22 cellular contexts compared by ENCODE assay signal in genomic region chr9:122348288-122348777, GRCh38. TPM values are rescaled to one million over a fixed set of nuclear protein-coding genes. Genes with fewer than 3 reads are reported as not detected.
DNase-seq lines count a peak whose midpoint lies in the region; ATAC-seq and TF ChIP-seq lines count a peak whose summit lies in the region.
"Had no signal": no experiment of that assay in that cellular context is flagged by ENCODE, and none has a peak within 500 bp of the region (broad histone marks: within the 10 kb centered on the region; RNA-seq: fewer than 3 reads in every experiment).

No MANE protein-coding gene starts in this region.

- H3K27ac Mint-ChIP-seq in mesothelial cell of epicardium, result no peak overlapping the region
- H3K27ac Mint-ChIP-seq: activated CD4-positive, alpha-beta memory T cell treated with anti-CD3 and anti-CD28 coated beads for 36 hours; activated T-cell treated with anti-CD3 and anti-CD28 coated beads, Interleukin-2, amount 50 U/mL, for 72 hours had no signal

- TF ChIP-seq CTCF in right atrium auricular region (IDR thresholded peaks at IDR 0.05), result no peak
- no peak for TF ChIP-seq CTCF in mesothelial cell of epicardium (IDR thresholded peaks at IDR 0.05; ENCODE audit: unreplicated experiment)
- no peak for TF ChIP-seq CTCF in upper lobe of right lung (IDR thresholded peaks at IDR 0.05)

- H3K27ac ChIP-seq in right cardiac atrium (ENCODE audit: low read length) (peak overlapping the region; percentile 15), right atrium auricular region (no peak overlapping the region), upper lobe of right lung (peak overlapping the region; percentile 17)
- H3K27ac ChIP-seq: WERI-Rb-1 had no signal

- H3K9me3 Mint-ChIP-seq in mesothelial cell of epicardium, result peaks cover 4% of the 10 kb centered on the region
- H3K9me3 Mint-ChIP-seq: activated T-cell treated with anti-CD3 and anti-CD28 coated beads, Interleukin-2, amount 50 U/mL, for 72 hours had no signal

- no peaks in the 10 kb centered on the region for H3K27me3 ChIP-seq in right cardiac atrium (ENCODE audit: control insufficient read depth, insufficient read depth)
- H3K27me3 ChIP-seq in right atrium auricular region, result no peaks in the 10 kb centered on the region
- no peaks in the 10 kb centered on the region for H3K27me3 ChIP-seq in upper lobe of right lung
- H3K27me3 ChIP-seq: esophagus muscularis mucosa, stomach had no signal

- H3K36me3 ChIP-seq in right atrium auricular region, result no peaks in the 10 kb centered on the region
- no peaks in the 10 kb centered on the region for H3K36me3 ChIP-seq in upper lobe of right lung
- H3K36me3 ChIP-seq: esophagus muscularis mucosa, stomach, WERI-Rb-1 had no signal

- peaks cover 7% of the 10 kb centered on the region for H3K4me1 ChIP-seq in right cardiac atrium (ENCODE audit: control insufficient read depth, insufficient read depth, low read length)
- H3K4me1 ChIP-seq in right atrium auricular region, result peaks cover 0 to 20% of the 10 kb centered on the region in 2 donors
- peaks cover 9% of the 10 kb centered on the region for H3K4me1 ChIP-seq in upper lobe of right lung

- H3K27me3 Mint-ChIP-seq in mesothelial cell of epicardium (ENCODE audit: low read depth), result peaks cover 50% of the 10 kb centered on the region

- no peaks in the 10 kb centered on the region for H3K36me3 Mint-ChIP-seq in mesothelial cell of epicardium
- H3K36me3 Mint-ChIP-seq: activated CD4-positive, alpha-beta memory T cell treated with anti-CD3 and anti-CD28 coated beads for 36 hours had no signal

- peaks cover 7% of the 10 kb centered on the region for H3K4me1 Mint-ChIP-seq in mesothelial cell of epicardium

- DNase-seq in right cardiac atrium (no peak), right atrium auricular region (ENCODE audit: low spot score) (no peak), UCSD-AML1 (lab: John Stamatoyannopoulos, UW; ENCODE audit: unreplicated experiment) (peak; percentile 66), mesothelial cell of epicardium (ENCODE audit: low spot score in 2 of 2, unreplicated experiment in 2 of 2) (no peak), upper lobe of right lung (no peak), CD1c-positive myeloid dendritic cell (ENCODE audit: extremely low spot score) (no peak)
- DNase-seq: activated CD4-positive, alpha-beta memory T cell treated with anti-CD3 and anti-CD28 coated beads for 36 hours; activated T-cell treated with anti-CD3 and anti-CD28 coated beads, Interleukin-2, amount 50 U/mL, for 72 hours; central memory CD4-positive, alpha-beta T cell; EL; NCI-H1436; NCI-H748 treated with DMSO at 0.1 percent for 48 hours; OCI-M1; SIG-M5; stimulated activated CD4-positive, alpha-beta T cell treated with anti-CD3 and anti-CD28 coated beads, Interleukin-4, amount 100 ng/mL, for 1 hour; stomach; trophoblast cell; WERI-Rb-1 had no signal

- H3K4me3 ChIP-seq in right cardiac atrium (ENCODE audit: low read length) (no peak overlapping the region), right atrium auricular region (no peak overlapping the region), upper lobe of right lung (no peak overlapping the region)
- H3K4me3 ChIP-seq: stomach had no signal

- intact Hi-C loops in right cardiac atrium (cut with DNase I) (loop anchor here in 1 of 4 donors (10.0 kb wide), 1 partner anchor 84 kb away; the partner anchor contains the start of genes MRRF and RBM18), upper lobe of right lung (cut with DNase I) (no loop called here)

- WGBS in right cardiac atrium, result 58% methylated on average over 12 of the region's 12 CpGs

- H3K4me3 Mint-ChIP-seq in mesothelial cell of epicardium, result peak overlapping the region; percentile 3
- H3K4me3 Mint-ChIP-seq: activated CD4-positive, alpha-beta memory T cell treated with anti-CD3 and anti-CD28 coated beads for 36 hours had no signal

- no peaks in the 10 kb centered on the region for H3K9me3 ChIP-seq in right cardiac atrium (ENCODE audit: control insufficient read depth, low read length)
- no peaks in the 10 kb centered on the region for H3K9me3 ChIP-seq in right atrium auricular region
- H3K9me3 ChIP-seq in upper lobe of right lung, result no peaks in the 10 kb centered on the region
- H3K9me3 ChIP-seq: esophagus muscularis mucosa, stomach had no signal

- ATAC-seq in right cardiac atrium, result no peak
- no peak for ATAC-seq in upper lobe of right lung
- no peak for ATAC-seq in GM21576 (IDR thresholded peaks at IDR 0.05; ENCODE audit: unreplicated experiment)
- no peak for ATAC-seq in HG03439 (IDR thresholded peaks at IDR 0.05; ENCODE audit: unreplicated experiment)
- ATAC-seq: activated T-cell treated with anti-CD3 and anti-CD28 coated beads, Interleukin-2, amount 50 U/mL, for 72 hours; left lobe of liver had no signal

RNA-seq across cellular contexts. Expression of gene PTGS1, which starts 22.5 kb away (rescaled TPM):
- total RNA-seq in right cardiac atrium (10 to 100 TPM; 11.7 to 29.2 (median 22.6) TPM), right atrium auricular region (10 to 100 TPM; 14.6 to 46.0 TPM), mesothelial cell of epicardium (8.0 to 9.2 TPM (median 8.2 TPM) in 3 replicates), upper lobe of right lung (16.4 TPM)
- 4.5 TPM for polyA plus RNA-seq in right cardiac atrium

Comparison
In these comparisons a context has a peak if more than half of its experiments do, and no peak if none do; other contexts are left out.
1. H3K27ac ChIP-seq: peak in right cardiac atrium (single experiment) and upper lobe of right lung (single experiment); none in right atrium auricular region (0 of 2).